In genomic region chr1:151693057-151693651, GRCh38 we compare ENCODE assay signal across 8 cellular contexts. TPM values are rescaled to one million over a fixed set of nuclear protein-coding genes. Genes with fewer than 3 reads are reported as not detected.
DNase-seq lines count a peak whose midpoint lies in the region; ATAC-seq and TF ChIP-seq lines count a peak whose summit lies in the region.

No MANE protein-coding gene starts in this region.

- no TSS peak for BruUV-seq in OCI-LY7 (replicated peaks; lab: Mats Ljungman, UMichigan)

- H3K9me3 ChIP-seq in OCI-LY7 (ENCODE audit: low read length): no peaks in the 10 kb centered on the region
- no peaks in the 10 kb centered on the region for H3K9me3 ChIP-seq in stomach
- H3K9me3 ChIP-seq in uterus: no peaks in the 10 kb centered on the region

- no peak overlapping the region for H3K4me2 ChIP-seq in OCI-LY7 (ENCODE audit: low read length)

- no peaks in the 10 kb centered on the region for H4K20me1 ChIP-seq in OCI-LY7 (ENCODE audit: insufficient read depth, low read length)

- H3K79me2 ChIP-seq in OCI-LY7 (ENCODE audit: insufficient read depth, low read depth, low read length): no peaks in the 10 kb centered on the region

- CTCF ChIA-PET in OCI-LY7 (lab: Charles Lee; ENCODE audit: unreplicated experiment): no interaction called here

- POLR2A ChIA-PET in OCI-LY7 (lab: Charles Lee): interaction anchor here (0.6 to 1.2 kb wide), 2 partner anchors 52 to 94 kb away, joined by 3 read pairs; no protein-coding TSS in a partner anchor

- TF ChIP-seq CTCF in AG09319 (IDR thresholded peaks at IDR 0.05; ENCODE audit: low read depth, low read length) (peak; percentile 73), OCI-LY7 (conservative IDR thresholded peaks at IDR 0.05; ENCODE audit: low read length) (peak; percentile 79), stomach (IDR thresholded peaks at IDR 0.05) (peak in 2 of 7 experiments; percentile 28 to 31), uterus (IDR thresholded peaks at IDR 0.05) (peak in 2 of 4 experiments; percentile 21 to 32)

- H3K27me3 ChIP-seq in H7 (ENCODE audit: control insufficient read depth, insufficient read depth, low read length): no peaks in the 10 kb centered on the region
- no peaks in the 10 kb centered on the region for H3K27me3 ChIP-seq in stomach
- H3K27me3 ChIP-seq in uterus: no peaks in the 10 kb centered on the region

- H3K36me3 ChIP-seq in H7 (replicated peaks; ENCODE audit: control insufficient read depth, insufficient read depth, low read length) (peaks cover 10% of the 10 kb centered on the region), OCI-LY7 (ENCODE audit: insufficient read depth, low read length) (peaks cover 20% of the 10 kb centered on the region; the same call in 1 of the 2 replicates), stomach (peaks cover 26 to 80% (median 58%) of the 10 kb centered on the region in 4 donors), uterus (no peaks in the 10 kb centered on the region)

- H3K9me2 ChIP-seq in OCI-LY7 (ENCODE audit: insufficient read depth, low read length): no peaks in the 10 kb centered on the region

- 68 to 82% (median 76%) methylated on average over 4 of the region's 4 CpGs for WGBS in stomach, 5 donors

- H3K4me1 ChIP-seq in OCI-LY7 (ENCODE audit: insufficient read depth, low read length, poor library complexity, severe bottlenecking) (no peaks in the 10 kb centered on the region), stomach (no peaks in the 10 kb centered on the region), uterus (no peaks in the 10 kb centered on the region)

- TF ChIP-seq POLR2A in erythroblast (IDR thresholded peaks at IDR 0.05; ENCODE audit: low read length): no peak
- TF ChIP-seq POLR2A in stomach (IDR thresholded peaks at IDR 0.05): no peak
- TF ChIP-seq POLR2A in GM18505 (IDR thresholded peaks at IDR 0.05; ENCODE audit: borderline replicate concordance, extremely low read depth, insufficient read depth, insufficient read length): no peak
- no peak for TF ChIP-seq POLR2A in uterus (IDR thresholded peaks at IDR 0.05)

- intact Hi-C loops in OCI-LY7 (cut with micrococcal nuclease; ENCODE audit: unreplicated experiment): loop anchor here (1.0 kb wide), 1 partner anchor 143 kb away; no protein-coding TSS in a partner anchor
- intact Hi-C loops in stomach (cut with DNase I; ENCODE audit: low total_unique reads): no loop called here
- intact Hi-C loops in uterus (cut with DNase I; ENCODE audit: low total_unique reads): no loop called here

- no peak for TF ChIP-seq EP300 in stomach (IDR thresholded peaks at IDR 0.05)

- DNase-seq in AG09319 (ENCODE audit: extremely low read depth, low read depth) (no peak), H7 (peak; percentile 65), OCI-LY7 (ENCODE audit: low spot score) (peak; percentile 36), erythroblast (lab: John Stamatoyannopoulos, UW) (peak; percentile 51 to 69), pulmonary artery endothelial cell (ENCODE audit: low read depth, low spot score) (peak; percentile 22), stomach (no peak), uterus (no peak)

- no peak overlapping the region for H2AFZ ChIP-seq in OCI-LY7 (ENCODE audit: low read length)

- H3K27ac ChIP-seq in OCI-LY7 (ENCODE audit: low read depth, low read length, poor library complexity, severe bottlenecking) (no peak overlapping the region), stomach (no peak overlapping the region), uterus (no peak overlapping the region)

- no peak for ATAC-seq in GM18505 (IDR thresholded peaks at IDR 0.05; ENCODE audit: unreplicated experiment)

- H3K4me3 ChIP-seq in H7 (ENCODE audit: insufficient read depth, low read depth, low read length) (no peak overlapping the region), OCI-LY7 (ENCODE audit: low read depth, low read length, poor library complexity, severe bottlenecking) (no peak overlapping the region), stomach (no peak overlapping the region), uterus (no peak overlapping the region)

RNA-seq across cellular contexts. Expression of gene CELF3, which starts 23.4 kb away (rescaled TPM):
- 0.07 TPM in 1 of 2 replicates, not detected in the other for total RNA-seq in H7 (2014; rRNA removed; shearing (Covaris generic))
- not detected in 2 replicates for total RNA-seq in OCI-LY7 (2014; rRNA removed; shearing (Covaris generic))
- not detected in 2 replicates for total RNA-seq in OCI-LY7 (2022)
- total RNA-seq in pulmonary artery endothelial cell: not detected in 2 replicates
- total RNA-seq in stomach: 10 to 100 TPM in 1 of 5 donors, 1 to 10 TPM in 2, under 1 TPM in 1, not detected in 1; 0.73 to 39.1 (median 1.2) TPM
- polyA plus RNA-seq in stomach: 1 to 10 TPM in 1 of 3 donors, under 1 TPM in 2; 0.92 to 4.3 (median 0.98) TPM
- 1 to 10 TPM in 1 of 4 donors, not detected in 3; 1.2 TPM for total RNA-seq in uterus

RNA-seq across cellular contexts. Expression of gene RIIAD1, which starts 28.2 kb away (rescaled TPM):
- total RNA-seq in H7 (2014; rRNA removed; shearing (Covaris generic)): not detected in 2 replicates
- total RNA-seq in OCI-LY7 (2014; rRNA removed; shearing (Covaris generic)): not detected in 2 replicates
- not detected in 2 replicates for total RNA-seq in OCI-LY7 (2022)
- not detected in 2 replicates for total RNA-seq in pulmonary artery endothelial cell
- not detected for total RNA-seq in stomach
- polyA plus RNA-seq in stomach: 1 to 10 TPM in 1 of 3 donors, not detected in 2; 1.4 TPM
- total RNA-seq in uterus: 1 to 10 TPM in 2 of 4 donors, not detected in 2; 1.1 to 4.3 TPM

Comparison
In these comparisons a context has a peak if more than half of its experiments do, and no peak if none do; other contexts are left out.
1. DNase-seq: peak in H7 (single experiment), OCI-LY7 (single experiment), erythroblast (2 of 2) and pulmonary artery endothelial cell (single experiment); none in AG09319 (single experiment), stomach (single experiment) and uterus (0 of 2).